In genomic region chr9:7196467-7196866, GRCh38 we compare ENCODE assay signal across 21 cellular contexts.
DNase-seq lines count a peak whose midpoint lies in the region; ATAC-seq and TF ChIP-seq lines count a peak whose summit lies in the region.
"Had no signal": no experiment of that assay in that cellular context is flagged by ENCODE, and none has a peak within 500 bp of the region (broad histone marks: within the 10 kb centered on the region; RNA-seq: fewer than 3 reads in every experiment).

No MANE protein-coding gene starts in this region.

- ATAC-seq in activated CD4-positive, alpha-beta T cell treated with anti-CD3 and anti-CD28 coated beads for 36 hours = peak; percentile 36
- peak; percentile 62 for ATAC-seq in HG02610 (IDR thresholded peaks at IDR 0.05; ENCODE audit: unreplicated experiment)
- peak; percentile 26 for ATAC-seq in activated T-helper 17 cell treated with anti-CD3 and anti-CD28 coated beads, Interleukin-2, amount 50 U/mL, for 72 hours (replicated peaks)
- peak; percentile 33 for ATAC-seq in foreskin keratinocyte
- ATAC-seq: K562 had no signal

- peaks cover 2% of the 10 kb centered on the region for H3K4me1 Mint-ChIP-seq in activated CD4-positive, alpha-beta T cell treated with anti-CD3 and anti-CD28 coated beads for 36 hours
- no peaks in the 10 kb centered on the region for H3K4me1 Mint-ChIP-seq in activated T-helper 17 cell treated with anti-CD3 and anti-CD28 coated beads, Interleukin-2, amount 50 U/mL, for 72 hours

- H3K27ac Mint-ChIP-seq in activated CD4-positive, alpha-beta T cell treated with anti-CD3 and anti-CD28 coated beads for 36 hours = no peak overlapping the region
- no peak overlapping the region for H3K27ac Mint-ChIP-seq in activated T-helper 17 cell treated with anti-CD3 and anti-CD28 coated beads, Interleukin-2, amount 50 U/mL, for 72 hours
- H3K27ac Mint-ChIP-seq: CD4-positive, alpha-beta T cell had no signal

- no peaks in the 10 kb centered on the region for H3K27me3 ChIP-seq in foreskin keratinocyte

- no peak overlapping the region for H3K27ac ChIP-seq in foreskin keratinocyte
- H3K27ac ChIP-seq: 22Rv1, A549, C4-2B, HL-60 had no signal

- no peaks in the 10 kb centered on the region for H3K4me1 ChIP-seq in foreskin keratinocyte
- H3K4me1 ChIP-seq: A549, Caco-2 had no signal

- no peaks in the 10 kb centered on the region for H3K9me3 Mint-ChIP-seq in activated CD4-positive, alpha-beta T cell treated with anti-CD3 and anti-CD28 coated beads for 36 hours (ENCODE audit: low read depth)
- H3K9me3 Mint-ChIP-seq in activated T-helper 17 cell treated with anti-CD3 and anti-CD28 coated beads, Interleukin-2, amount 50 U/mL, for 72 hours = no peaks in the 10 kb centered on the region
- H3K9me3 Mint-ChIP-seq: CD4-positive, alpha-beta T cell had no signal

- no peaks in the 10 kb centered on the region for H3K36me3 Mint-ChIP-seq in activated CD4-positive, alpha-beta T cell treated with anti-CD3 and anti-CD28 coated beads for 36 hours (ENCODE audit: low read depth)
- H3K36me3 Mint-ChIP-seq in activated T-helper 17 cell treated with anti-CD3 and anti-CD28 coated beads, Interleukin-2, amount 50 U/mL, for 72 hours (ENCODE audit: low read depth) = no peaks in the 10 kb centered on the region

- no peak for DNase-seq in activated CD4-positive, alpha-beta T cell treated with anti-CD3 and anti-CD28 coated beads for 36 hours
- no peak for DNase-seq in activated CD4-positive, alpha-beta T cell treated with anti-CD3 and anti-CD28 coated beads, Interleukin-2, amount 50 U/mL, for 48 hours
- DNase-seq in foreskin keratinocyte = no peak
- no peak for DNase-seq in GM20000 (ENCODE audit: low spot score)
- no peak for DNase-seq in DMS114 treated with DMSO at 0.1 percent for 48 hours (lab: John Stamatoyannopoulos, UW; ENCODE audit: unreplicated experiment)
- DNase-seq: AML-193; Caco-2; CD4-positive, alpha-beta T cell; DMS153; DMS79; GDM1; GOT3; H7; IMR-90 had no signal

- POLR2A ChIA-PET in activated CD4-positive, alpha-beta T cell treated with anti-CD3 and anti-CD28 coated beads for 36 hours (lab: Charles Lee) = no interaction called here

- TF ChIP-seq CTCF in foreskin keratinocyte (conservative IDR thresholded peaks at IDR 0.05) (no peak), GM20000 (IDR thresholded peaks at IDR 0.05; ENCODE audit: extremely low read depth, missing control alignments) (no peak)

- H3K27me3 Mint-ChIP-seq in activated CD4-positive, alpha-beta T cell treated with anti-CD3 and anti-CD28 coated beads for 36 hours = no peaks in the 10 kb centered on the region
- no peaks in the 10 kb centered on the region for H3K27me3 Mint-ChIP-seq in activated T-helper 17 cell treated with anti-CD3 and anti-CD28 coated beads, Interleukin-2, amount 50 U/mL, for 72 hours
- H3K27me3 Mint-ChIP-seq: CD4-positive, alpha-beta T cell had no signal

- CTCF ChIA-PET in activated CD4-positive, alpha-beta T cell treated with anti-CD3 and anti-CD28 coated beads for 36 hours (lab: Charles Lee) = no interaction called here

- H3K4me3 Mint-ChIP-seq in activated CD4-positive, alpha-beta T cell treated with anti-CD3 and anti-CD28 coated beads for 36 hours = no peak overlapping the region
- H3K4me3 Mint-ChIP-seq in activated T-helper 17 cell treated with anti-CD3 and anti-CD28 coated beads, Interleukin-2, amount 50 U/mL, for 72 hours = no peak overlapping the region
- H3K4me3 Mint-ChIP-seq: CD4-positive, alpha-beta T cell had no signal

- intact Hi-C loops in activated CD4-positive, alpha-beta T cell treated with anti-CD3 and anti-CD28 coated beads for 36 hours (cut with DNase I, micrococcal nuclease) = no loop called here
